In the genomic region with DNA sequence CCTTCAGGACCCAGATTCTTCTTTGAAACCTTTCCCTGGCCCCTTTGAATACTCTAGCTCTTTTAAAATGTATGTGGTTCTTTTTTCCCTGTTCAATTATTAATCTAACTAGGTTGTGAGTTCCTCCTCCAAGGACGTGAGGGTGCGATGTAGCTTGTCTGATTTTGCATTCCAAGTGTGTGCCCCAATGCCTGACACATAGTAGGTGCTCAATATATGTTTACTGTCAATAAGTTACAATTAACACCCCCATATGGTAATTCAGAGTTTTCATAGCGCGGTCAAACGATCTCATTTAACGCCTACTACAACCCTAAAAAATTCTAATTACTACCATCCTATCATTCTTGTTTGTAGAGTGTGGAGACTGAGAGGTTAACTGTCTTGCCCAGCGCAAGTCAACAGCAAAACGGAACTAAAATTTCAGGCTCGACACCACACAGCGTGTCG, we compare ENCODE assay signal across 1 cellular context.
TF ChIP-seq lines count a peak whose summit lies in the region.

No MANE protein-coding gene starts in this region.

TF ChIP-seq in GM23338, 12 proteins besides CTCF, POLR2A, EP300 and RAD21 (continued from another document):
- TF ChIP-seq ZNF462 (CRISPR knock-in tag; IDR thresholded peaks at IDR 0.05) (no peak), ZNF331 (CRISPR knock-in tag; IDR thresholded peaks at IDR 0.05; ENCODE audit: low read depth) (no peak), POLR2AphosphoS5 (IDR thresholded peaks at IDR 0.05; ENCODE audit: low read depth) (no peak), NANOG (IDR thresholded peaks at IDR 0.05; ENCODE audit: borderline replicate concordance) (no peak), ZNF114 (CRISPR knock-in tag; IDR thresholded peaks at IDR 0.05) (no peak), STAT1 (IDR thresholded peaks at IDR 0.05; ENCODE audit: unreplicated experiment) (no peak)
- TF ChIP-seq, protein P1, sequence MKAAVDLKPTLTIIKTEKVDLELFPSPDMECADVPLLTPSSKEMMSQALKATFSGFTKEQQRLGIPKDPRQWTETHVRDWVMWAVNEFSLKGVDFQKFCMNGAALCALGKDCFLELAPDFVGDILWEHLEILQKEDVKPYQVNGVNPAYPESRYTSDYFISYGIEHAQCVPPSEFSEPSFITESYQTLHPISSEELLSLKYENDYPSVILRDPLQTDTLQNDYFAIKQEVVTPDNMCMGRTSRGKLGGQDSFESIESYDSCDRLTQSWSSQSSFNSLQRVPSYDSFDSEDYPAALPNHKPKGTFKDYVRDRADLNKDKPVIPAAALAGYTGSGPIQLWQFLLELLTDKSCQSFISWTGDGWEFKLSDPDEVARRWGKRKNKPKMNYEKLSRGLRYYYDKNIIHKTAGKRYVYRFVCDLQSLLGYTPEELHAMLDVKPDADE (IDR thresholded peaks at IDR 0.05), result no peak
